In genomic region chr12:90086281-90086680, GRCh38 we compare ENCODE assay signal across 19 cellular contexts.
DNase-seq lines count a peak whose midpoint lies in the region; ATAC-seq, FAIRE-seq and TF ChIP-seq lines count a peak whose summit lies in the region.
"Had no signal": no experiment of that assay in that cellular context is flagged by ENCODE, and none has a peak within 500 bp of the region (broad histone marks: within the 10 kb centered on the region; RNA-seq: fewer than 3 reads in every experiment).

No MANE protein-coding gene starts in this region.

- no peak for FAIRE-seq in A549 (lab: Jason Lieb, UNC)
- FAIRE-seq: colon had no signal

- no peak for TF ChIP-seq RAD21 in A549 (conservative IDR thresholded peaks at IDR 0.05 in 1 of 2, IDR thresholded peaks at IDR 0.05 in 1 of 2)

- TF ChIP-seq POLR2A in A549 (IDR thresholded peaks at IDR 0.05; ENCODE audit: low read length) (no peak), spleen (IDR thresholded peaks at IDR 0.05) (no peak)

- DNase-seq in A549 (ENCODE audit: low read depth in 1 of 2, low spot score in 1 of 2) (no peak), HCEC 1CT (peak; percentile 63), iris pigment epithelial cell (ENCODE audit: low read depth) (peak; percentile 50), spleen (no peak), GM10266 (ENCODE audit: extremely low spot score) (no peak)
- no peak for DNase-seq in effector CD8-positive, alpha-beta T cell (lab: John Stamatoyannopoulos, UW)
- DNase-seq: activated CD4-positive, alpha-beta T cell treated with anti-CD3 and anti-CD28 coated beads for 48 hours; aorta; glutamatergic neuron; immature natural killer cell; NCI-H1694 treated with DMSO at 0.1 percent for 48 hours; NCI-H446; SIG-M5; stimulated activated CD4-positive, alpha-beta T cell treated with anti-CD3 and anti-CD28 coated beads, Interleukin-1b, Interleukin-23, amount 100 ng/mL, for 48 hours; T-helper 9 cell had no signal

- POLR2A ChIA-PET in A549 (lab: Yijun Ruan, JAX) = no interaction called here

- no peak for TF ChIP-seq EP300 in A549 (IDR thresholded peaks at IDR 0.05)

- WGBS in A549 (ENCODE audit: missing lambda C conversion rate) = 37% methylated on average over 1 of the region's 1 CpG
- WGBS in spleen, 5 donors = 79 to 89% (median 83%) methylated on average over 1 of the region's 1 CpG

- no peak for TF ChIP-seq CTCF in A549 (IDR thresholded peaks at IDR 0.05)
- TF ChIP-seq CTCF in spleen (IDR thresholded peaks at IDR 0.05 in 8 of 11, conservative IDR thresholded peaks at IDR 0.05 in 3 of 11) = no peak
- TF ChIP-seq CTCF in GM10266 (IDR thresholded peaks at IDR 0.05; ENCODE audit: control insufficient read depth, insufficient read depth, low read depth, missing control alignments) = no peak

- intact Hi-C loops in spleen (cut with DNase I; ENCODE audit: low total_unique reads) = no loop called here

- no peaks in the 10 kb centered on the region for H3K9me3 Mint-ChIP-seq in activated naive CD8-positive, alpha-beta T cell (ENCODE audit: low read depth)
- H3K9me3 Mint-ChIP-seq: activated T-helper 2 cell treated with anti-CD3 and anti-CD28 coated beads, Interferon-gamma antibody, Interleukin-2, Interleukin-4, amounts not matched to agents 10 μg/mL and 5 μg/mL and 100 μg/mL, durations not matched to agents 14 hours and 24 hours and 36 hours had no signal

- H3K4me3 ChIP-seq in A549 = no peak overlapping the region
- H3K4me3 ChIP-seq in spleen = no peak overlapping the region

- peaks cover 2% of the 10 kb centered on the region for H3K36me3 Mint-ChIP-seq in activated naive CD8-positive, alpha-beta T cell
- H3K36me3 Mint-ChIP-seq: immature natural killer cell had no signal

- H3K27me3 ChIP-seq in spleen (replicated peaks in 1 of 7) = no peaks in the 10 kb centered on the region

- peaks cover 14% of the 10 kb centered on the region for H3K4me1 Mint-ChIP-seq in activated naive CD8-positive, alpha-beta T cell (ENCODE audit: low read depth)
- H3K4me1 Mint-ChIP-seq: immature natural killer cell had no signal

- H3K9me3 ChIP-seq in A549 (no peaks in the 10 kb centered on the region), spleen (no peaks in the 10 kb centered on the region)

- H3K4me1 ChIP-seq in A549 = peaks cover 34% of the 10 kb centered on the region
- peaks cover 0 to 5% (median 0%) of the 10 kb centered on the region in 6 donors for H3K4me1 ChIP-seq in spleen

- peak overlapping the region; percentile 47 for H3K4me2 ChIP-seq in A549

- peak overlapping the region; percentile 56 for H3K27ac Mint-ChIP-seq in activated naive CD8-positive, alpha-beta T cell
- H3K27ac Mint-ChIP-seq: activated T-helper 2 cell treated with anti-CD3 and anti-CD28 coated beads, Interferon-gamma antibody, Interleukin-2, Interleukin-4, amounts not matched to agents 10 μg/mL and 5 μg/mL and 100 μg/mL, durations not matched to agents 14 hours and 24 hours and 36 hours; immature natural killer cell had no signal

- no peak overlapping the region for H3K4me3 Mint-ChIP-seq in activated naive CD8-positive, alpha-beta T cell
- H3K4me3 Mint-ChIP-seq: immature natural killer cell had no signal

- H3K27ac ChIP-seq in A549 (peak overlapping the region; percentile 42 to 72; a peak in 4 of 6 replicates), spleen (no peak overlapping the region)

- H3K36me3 ChIP-seq in spleen = no peaks in the 10 kb centered on the region

- peak; percentile 10 to 28; a peak in 1 of 6 replicates for ATAC-seq in A549
- ATAC-seq in GM21447 (IDR thresholded peaks at IDR 0.05; ENCODE audit: unreplicated experiment) = no peak

- CTCF ChIA-PET in A549 (lab: Yijun Ruan, JAX) = interaction anchor here (0.7 kb wide), 1 partner anchor 173 kb away, joined by 3 read pairs; no protein-coding TSS in a partner anchor

- no peaks in the 10 kb centered on the region for H3K27me3 Mint-ChIP-seq in activated naive CD8-positive, alpha-beta T cell

TF ChIP-seq in A549, 52 proteins besides CTCF, POLR2A, EP300 and RAD21:
- TF ChIP-seq FOSL2 (IDR thresholded peaks at IDR 0.05) (no peak), FOSL2 (CRISPR knock-in tag; IDR thresholded peaks at IDR 0.05) (0 out of 2 replicates have a peak, but pooled peaks have one; percentile 7), RARB (CRISPR knock-in tag; IDR thresholded peaks at IDR 0.05) (no peak), JUN (IDR thresholded peaks at IDR 0.05) (no peak)

Comparison
In these comparisons a context has a peak if more than half of its experiments do, and no peak if none do; other contexts are left out.
1. DNase-seq: peak in HCEC 1CT (single experiment) and iris pigment epithelial cell (single experiment); none in A549 (0 of 2), spleen (single experiment), effector CD8-positive, alpha-beta T cell (single experiment) and GM10266 (single experiment).
2. H3K27ac ChIP-seq: peak in A549 (2 of 2); none in spleen (0 of 8).